Comparison of ENCODE assay signal across 10 cellular contexts in genomic region chr12:109756457-109756856, GRCh38.
"Had no signal": no experiment of that assay in that cellular context is flagged by ENCODE, and none has a peak within 500 bp of the region (broad histone marks: within the 10 kb centered on the region; RNA-seq: fewer than 3 reads in every experiment).

No MANE protein-coding gene starts in this region.

- H3K27ac ChIP-seq: HL-60 had no signal

- ATAC-seq: GM23338, HepG2 had no signal

- H3K4me3 ChIP-seq: GM23338 had no signal

- H3K27ac Mint-ChIP-seq: GM23338, H9, HFFc6 had no signal

- DNase-seq: H9, HCEC 1CT, HFFc6, KG1 had no signal

- H3K4me3 Mint-ChIP-seq: GM23338, H9, HFFc6 had no signal

- H3K36me3 Mint-ChIP-seq: IgD-negative memory B cell had no signal

- H3K4me1 Mint-ChIP-seq: IgD-negative memory B cell had no signal

- FAIRE-seq: H1, H54, HepG2 had no signal
